ENCODE assay signal across 8 cellular contexts in the genomic region with DNA sequence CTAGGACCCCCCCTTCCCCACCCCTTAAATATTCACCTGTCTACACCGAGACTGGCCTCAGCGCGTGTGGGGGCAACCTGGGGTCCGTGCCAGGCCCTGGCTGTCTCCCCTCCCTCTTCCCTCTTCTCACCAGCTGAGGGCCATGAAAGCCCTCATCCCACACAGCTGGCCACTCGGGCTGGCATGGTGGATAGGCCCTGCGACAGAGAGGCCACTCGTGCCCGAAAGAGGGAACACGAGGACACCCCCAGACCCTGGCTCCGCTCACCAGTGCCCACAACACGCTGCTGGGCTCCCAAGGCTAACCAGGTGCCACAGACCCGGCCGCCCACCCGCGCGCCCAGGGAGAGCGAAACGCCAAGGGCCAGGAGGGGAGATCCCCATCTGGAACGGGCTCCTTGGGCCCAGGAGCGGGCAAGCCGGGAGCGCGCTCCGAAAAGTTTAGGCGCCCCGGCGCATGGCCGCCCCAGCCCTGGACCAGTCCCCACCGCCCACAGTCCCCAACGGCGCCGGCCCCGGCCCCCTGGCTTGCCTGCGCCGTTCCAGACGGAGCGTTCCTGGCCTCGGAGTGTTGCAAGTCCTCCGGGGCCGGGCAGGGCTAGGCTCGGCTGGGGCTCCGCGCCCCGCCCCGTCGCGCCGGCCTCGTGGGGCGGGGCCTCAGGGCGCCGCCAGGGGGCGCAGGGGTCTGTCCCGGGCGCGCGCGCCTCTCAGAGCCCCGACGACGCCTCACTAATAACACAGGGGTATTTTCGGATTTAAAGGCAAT. TPM values are rescaled to one million over a fixed set of nuclear protein-coding genes. Genes with fewer than 3 reads are reported as not detected.
DNase-seq lines count a peak whose midpoint lies in the region; ATAC-seq, FAIRE-seq and TF ChIP-seq lines count a peak whose summit lies in the region.

A gene with protein sequence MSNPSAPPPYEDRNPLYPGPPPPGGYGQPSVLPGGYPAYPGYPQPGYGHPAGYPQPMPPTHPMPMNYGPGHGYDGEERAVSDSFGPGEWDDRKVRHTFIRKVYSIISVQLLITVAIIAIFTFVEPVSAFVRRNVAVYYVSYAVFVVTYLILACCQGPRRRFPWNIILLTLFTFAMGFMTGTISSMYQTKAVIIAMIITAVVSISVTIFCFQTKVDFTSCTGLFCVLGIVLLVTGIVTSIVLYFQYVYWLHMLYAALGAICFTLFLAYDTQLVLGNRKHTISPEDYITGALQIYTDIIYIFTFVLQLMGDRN (minus strand): TSS at position 570 of the 766 bp plus-strand sequence. CDS start 10,362 bp downstream, outside the sequence.

- H3K36me3 ChIP-seq in astrocyte (ENCODE audit: insufficient read depth, low read length): no peaks in the 10 kb centered on the region

- H3K79me2 ChIP-seq in astrocyte (ENCODE audit: insufficient read depth, low read length): peaks cover 49% of the 10 kb centered on the region

- peak within 1 kb of the TSS; percentile 78 for H3K4me3 Mint-ChIP-seq in astrocyte (ENCODE audit: unreplicated experiment)

- peaks cover 35% of the 10 kb centered on the region for H3K4me1 ChIP-seq in astrocyte (ENCODE audit: insufficient read depth, low read length)

- H3K36me3 Mint-ChIP-seq in astrocyte (ENCODE audit: low read depth, unreplicated experiment): peaks cover 2% of the 10 kb centered on the region

- peaks cover 14% of the 10 kb centered on the region for H3K4me1 Mint-ChIP-seq in astrocyte (ENCODE audit: low read depth, unreplicated experiment)

- no peaks in the 10 kb centered on the region for H3K27me3 Mint-ChIP-seq in astrocyte (ENCODE audit: low read depth, unreplicated experiment)

- H3K4me2 ChIP-seq in astrocyte (ENCODE audit: low read length): peak within 1 kb of the TSS; percentile 94

- intact Hi-C loops in T-helper 2 cell treated with Interferon-gamma antibody and Interleukin-4, amounts not matched to agents 100 ng/mL and 5 ng/mL, for 36 hours (cut with micrococcal nuclease): loop anchor here (1.0 to 2.0 kb wide), 6 partner anchors 9 to 357 kb away; a partner anchor contains a TSS
- intact Hi-C loops in sciatic nerve (cut with DNase I): no loop called here

- no peaks in the 10 kb centered on the region for H3K27me3 ChIP-seq in astrocyte (ENCODE audit: insufficient read depth, low read length)

- H3K27ac ChIP-seq in astrocyte (ENCODE audit: low read depth, low read length): peak within 1 kb of the TSS; percentile 72

- FAIRE-seq in astrocyte (lab: Jason Lieb, UNC): no peak

- peak within 1 kb of the TSS; percentile 87 for H3K9ac ChIP-seq in astrocyte (ENCODE audit: low read length)

- H3K27ac Mint-ChIP-seq in astrocyte (ENCODE audit: unreplicated experiment): no peak within 1 kb of the TSS

- H2AFZ ChIP-seq in astrocyte (ENCODE audit: low read depth, low read length): peak within 1 kb of the TSS; percentile 86

- peak; percentile 68 for TF ChIP-seq CTCF in astrocyte (IDR thresholded peaks at IDR 0.05; ENCODE audit: insufficient read depth, low read depth, low read length)

- peak within 1 kb of the TSS; percentile 79 for H3K4me3 ChIP-seq in astrocyte (ENCODE audit: insufficient read depth, low read depth, low read length)

- H4K20me1 ChIP-seq in astrocyte (ENCODE audit: insufficient read depth, low read length): peaks cover 4% of the 10 kb centered on the region

- ATAC-seq in GM19463 (IDR thresholded peaks at IDR 0.05; ENCODE audit: unreplicated experiment): peak; percentile 67
- ATAC-seq in sciatic nerve: peak; percentile 88

- H3K9me3 ChIP-seq in astrocyte (ENCODE audit: insufficient read depth, low read depth, low read length): no peaks in the 10 kb centered on the region

- no peaks in the 10 kb centered on the region for H3K9me3 Mint-ChIP-seq in astrocyte (ENCODE audit: unreplicated experiment)

- DNase-seq in CMK (ENCODE audit: low read depth) (peak; percentile 69), HK-2 (ENCODE audit: unreplicated experiment) (peak; percentile 81), astrocyte (ENCODE audit: low read depth) (no peak), hippocampal formation (lab: John Stamatoyannopoulos, UW) (peak; percentile 56 to 79), sciatic nerve (ENCODE audit: low spot score) (peak; percentile 88), NCI-H2107 (lab: John Stamatoyannopoulos, UW) (no peak)

RNA-seq across cellular contexts. Expression of the gene that starts here (rescaled TPM):
- 86.1 and 89.3 TPM in 2 replicates for total RNA-seq in T-helper 2 cell treated with Interferon-gamma antibody and Interleukin-4, amounts not matched to agents 100 ng/mL and 5 ng/mL, for 36 hours
- total RNA-seq in astrocyte (34.8 and 37.2 TPM in 2 replicates), sciatic nerve (211 TPM)

Comparison
In these comparisons a context has a peak if more than half of its experiments do, and no peak if none do; other contexts are left out.
1. DNase-seq: peak in CMK (single experiment), HK-2 (single experiment), hippocampal formation (2 of 2) and sciatic nerve (single experiment); none in astrocyte (single experiment) and NCI-H2107 (single experiment).